Comparison of ENCODE assay signal across 9 cellular contexts in genomic region chr3:8962226-8962861, GRCh38. TPM values are rescaled to one million over a fixed set of nuclear protein-coding genes. Genes with fewer than 3 reads are reported as not detected.
DNase-seq lines count a peak whose midpoint lies in the region; ATAC-seq and TF ChIP-seq lines count a peak whose summit lies in the region.
"Had no signal": no experiment of that assay in that cellular context is flagged by ENCODE, and none has a peak within 500 bp of the region (broad histone marks: within the 10 kb centered on the region; RNA-seq: fewer than 3 reads in every experiment).

No MANE protein-coding gene starts in this region.

- no peaks in the 10 kb centered on the region for H3K27me3 ChIP-seq in foreskin keratinocyte

- H3K27ac ChIP-seq in foreskin keratinocyte, result peak overlapping the region; percentile 77

- peaks cover 21% of the 10 kb centered on the region for H3K4me1 ChIP-seq in foreskin keratinocyte

- peak overlapping the region; percentile 97 for H3K4me3 Mint-ChIP-seq in stimulated activated effector memory CD8-positive, alpha-beta T cell treated with anti-CD3 and anti-CD28 coated beads, Interleukin-12 subunit alpha, Interleukin-12 subunit beta, amount 100 ng/mL, for 72 hours

- peaks cover 31% of the 10 kb centered on the region for H3K4me1 Mint-ChIP-seq in stimulated activated effector memory CD8-positive, alpha-beta T cell treated with anti-CD3 and anti-CD28 coated beads, Interleukin-12 subunit alpha, Interleukin-12 subunit beta, amount 100 ng/mL, for 72 hours

- H3K36me3 Mint-ChIP-seq in stimulated activated effector memory CD8-positive, alpha-beta T cell treated with anti-CD3 and anti-CD28 coated beads, Interleukin-12 subunit alpha, Interleukin-12 subunit beta, amount 100 ng/mL, for 72 hours, result peaks cover 62% of the 10 kb centered on the region

- DNase-seq in DMS53 (lab: John Stamatoyannopoulos, UW) (peak; percentile 6), DMS53 treated with DMSO at 0.1 percent for 48 hours (lab: John Stamatoyannopoulos, UW; ENCODE audit: unreplicated experiment) (no peak), foreskin keratinocyte (no peak), omental fat pad (ENCODE audit: low spot score) (no peak), mucosa of gallbladder (ENCODE audit: low spot score) (no peak), glomerular visceral epithelial cell (ENCODE audit: extremely low spot score) (no peak)
- DNase-seq in stimulated activated effector memory CD8-positive, alpha-beta T cell treated with anti-CD3 and anti-CD28 coated beads, Interleukin-12 subunit alpha, Interleukin-12 subunit beta, amount 100 ng/mL, for 72 hours (ENCODE audit: low spot score in 2 of 2), result no peak
- DNase-seq: 8988T had no signal

- TF ChIP-seq CTCF in foreskin keratinocyte (conservative IDR thresholded peaks at IDR 0.05) (no peak), omental fat pad (IDR thresholded peaks at IDR 0.05) (no peak)

- ATAC-seq in SK-N-SH treated with all-trans-retinoic acid at 6 μM for 48 hours (peak; percentile 12), foreskin keratinocyte (no peak), omental fat pad (ENCODE audit: low FRiP score) (no peak)
- no peak for ATAC-seq in stimulated activated effector memory CD8-positive, alpha-beta T cell treated with anti-CD3 and anti-CD28 coated beads, Interleukin-12 subunit alpha, Interleukin-12 subunit beta, amount 100 ng/mL, for 72 hours

- H3K9me3 Mint-ChIP-seq in stimulated activated effector memory CD8-positive, alpha-beta T cell treated with anti-CD3 and anti-CD28 coated beads, Interleukin-12 subunit alpha, Interleukin-12 subunit beta, amount 100 ng/mL, for 72 hours, result no peaks in the 10 kb centered on the region

- H3K27ac Mint-ChIP-seq in stimulated activated effector memory CD8-positive, alpha-beta T cell treated with anti-CD3 and anti-CD28 coated beads, Interleukin-12 subunit alpha, Interleukin-12 subunit beta, amount 100 ng/mL, for 72 hours, result peak overlapping the region; percentile 98

TF ChIP-seq in SK-N-SH treated with all-trans-retinoic acid at 6 μM for 48 hours, 23 proteins besides CTCF, POLR2A, EP300 and RAD21:
- no peak for TF ChIP-seq CSRNP3 (CRISPR knock-in tag; IDR thresholded peaks at IDR 0.05)
- TF ChIP-seq TCF4 (CRISPR knock-in tag; IDR thresholded peaks at IDR 0.05; ENCODE audit: borderline replicate concordance), result no peak
- no peak for TF ChIP-seq POU6F1 (CRISPR knock-in tag; IDR thresholded peaks at IDR 0.05; ENCODE audit: borderline replicate concordance, low read depth)
- TF ChIP-seq ZNF8 (CRISPR knock-in tag; IDR thresholded peaks at IDR 0.05), result no peak
- no peak for TF ChIP-seq ISL1 (CRISPR knock-in tag; IDR thresholded peaks at IDR 0.05)
- no peak for TF ChIP-seq SNAI2 (CRISPR knock-in tag; IDR thresholded peaks at IDR 0.05)
- no peak for TF ChIP-seq ARNTL (CRISPR knock-in tag; IDR thresholded peaks at IDR 0.05; ENCODE audit: borderline replicate concordance, low read depth)
- TF ChIP-seq GLIS3 (CRISPR knock-in tag; IDR thresholded peaks at IDR 0.05), result no peak
- no peak for TF ChIP-seq ZFP30 (CRISPR knock-in tag; IDR thresholded peaks at IDR 0.05)
- TF ChIP-seq RARB (CRISPR knock-in tag; IDR thresholded peaks at IDR 0.05), result no peak
- no peak for TF ChIP-seq TSHZ2 (CRISPR knock-in tag; IDR thresholded peaks at IDR 0.05)
- TF ChIP-seq CREB5 (CRISPR knock-in tag; IDR thresholded peaks at IDR 0.05; ENCODE audit: low read depth), result no peak
- TF ChIP-seq ESRRG (CRISPR knock-in tag; IDR thresholded peaks at IDR 0.05), result no peak
- TF ChIP-seq PATZ1 (CRISPR knock-in tag; IDR thresholded peaks at IDR 0.05; ENCODE audit: borderline replicate concordance), result no peak
- TF ChIP-seq BACH2 (CRISPR knock-in tag; IDR thresholded peaks at IDR 0.05; ENCODE audit: borderline replicate concordance), result no peak
- TF ChIP-seq PPARA (CRISPR knock-in tag; IDR thresholded peaks at IDR 0.05; ENCODE audit: borderline replicate concordance), result no peak
- no peak for TF ChIP-seq ZC3H10 (CRISPR knock-in tag; IDR thresholded peaks at IDR 0.05)
- TF ChIP-seq TOX (CRISPR knock-in tag; IDR thresholded peaks at IDR 0.05; ENCODE audit: borderline replicate concordance), result no peak

RNA-seq across cellular contexts. Expression of gene RAD18, which starts 0.9 kb away (rescaled TPM):
- 23.3 and 23.5 TPM in 2 replicates for total RNA-seq in foreskin keratinocyte
- polyA plus RNA-seq in foreskin keratinocyte, result 6.7 and 7.8 TPM in 2 replicates
- 1 to 10 TPM; 4.2 to 9.8 (median 6.7) TPM for total RNA-seq in omental fat pad
- 8.8 TPM for total RNA-seq in mucosa of gallbladder
